20 cellular contexts compared by ENCODE assay signal in the genomic region with DNA sequence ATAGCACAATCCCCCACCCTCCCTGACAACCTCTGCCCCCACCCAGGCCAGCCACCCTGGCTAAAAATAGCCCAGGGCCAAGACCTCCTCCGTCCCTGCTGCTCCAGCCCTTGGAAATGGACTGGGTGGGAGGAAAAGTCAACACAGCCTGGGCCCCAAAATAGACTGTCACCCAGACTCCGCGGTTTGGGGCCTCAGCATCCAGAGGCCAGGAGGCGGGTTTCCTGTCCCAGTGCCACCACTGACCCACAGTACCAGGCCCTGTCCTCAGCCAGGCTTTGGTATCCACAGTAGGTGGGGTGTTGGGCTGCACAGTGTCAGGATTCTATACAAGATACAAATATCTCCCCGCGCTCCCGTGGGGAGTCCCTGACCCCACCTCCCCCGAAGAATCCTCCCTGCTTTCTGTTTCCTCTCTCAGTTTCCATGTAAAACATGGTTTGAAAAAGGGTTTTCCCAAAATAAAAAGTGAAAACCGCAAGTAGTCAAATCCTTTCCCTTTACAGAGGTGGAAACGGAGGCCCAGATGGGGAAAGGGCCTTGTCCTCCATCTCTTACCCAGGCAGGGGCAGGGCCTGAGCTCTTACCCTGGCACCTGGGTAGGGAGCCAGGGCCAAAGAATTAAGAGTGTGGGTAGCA. TPM values are rescaled to one million over a fixed set of nuclear protein-coding genes. Genes with fewer than 3 reads are reported as not detected.
DNase-seq lines count a peak whose midpoint lies in the region; ATAC-seq and TF ChIP-seq lines count a peak whose summit lies in the region.
"Had no signal": no experiment of that assay in that cellular context is flagged by ENCODE, and none has a peak within 500 bp of the region (broad histone marks: within the 10 kb centered on the region; RNA-seq: fewer than 3 reads in every experiment).

No MANE protein-coding gene starts in this region.

- peak overlapping the region in 8 of 11 experiments; percentile 9 to 56 (median 38); a peak in 7 of 22 replicates for H3K9ac ChIP-seq in BLaER1 treated with 17β-estradiol and CSF1 and Interleukin-3, amounts not matched to agents 10 nM and 100 nM

- H3K36me3 Mint-ChIP-seq in osteocyte (ENCODE audit: unreplicated experiment), result peaks cover 5% of the 10 kb centered on the region

- peak overlapping the region; percentile 37 to 70 (median 53) for H3K4me2 ChIP-seq in BLaER1 treated with 17β-estradiol and CSF1 and Interleukin-3, amounts not matched to agents 10 nM and 100 nM

- no peaks in the 10 kb centered on the region for H3K9me3 Mint-ChIP-seq in osteocyte (ENCODE audit: unreplicated experiment)
- H3K9me3 Mint-ChIP-seq: CD8-positive, alpha-beta memory T cell had no signal

- no peak overlapping the region for H3K4me3 Mint-ChIP-seq in osteocyte (ENCODE audit: unreplicated experiment)
- H3K4me3 Mint-ChIP-seq: CD8-positive, alpha-beta memory T cell had no signal

- H4K20me1 ChIP-seq in BLaER1 treated with 17β-estradiol and CSF1 and Interleukin-3, amounts not matched to agents 10 nM and 100 nM, result peaks cover 8 to 64% (median 26%) of the 10 kb centered on the region in 11 experiments; a peak in 17 of 22 replicates

- H3K27ac Mint-ChIP-seq in osteocyte (ENCODE audit: unreplicated experiment), result peak overlapping the region; percentile 64
- H3K27ac Mint-ChIP-seq: progenitor cell of endocrine pancreas had no signal

- H3K36me3 ChIP-seq in BLaER1 treated with 17β-estradiol and CSF1 and Interleukin-3, amounts not matched to agents 10 nM and 100 nM, result peaks cover 24 to 53% (median 39%) of the 10 kb centered on the region in 11 experiments
- H3K36me3 ChIP-seq: brain microvascular endothelial cell had no signal

- H3K27me3 Mint-ChIP-seq in osteocyte (ENCODE audit: unreplicated experiment), result no peaks in the 10 kb centered on the region
- H3K27me3 Mint-ChIP-seq: CD8-positive, alpha-beta memory T cell; progenitor cell of endocrine pancreas had no signal

- peak; percentile 40 for DNase-seq in MV-4-11 (lab: John Stamatoyannopoulos, UW)
- DNase-seq in dorsolateral prefrontal cortex, result no peak
- no peak for DNase-seq in osteocyte (ENCODE audit: extremely low spot score, unreplicated experiment)
- DNase-seq in SHP77 treated with DMSO at 0.1 percent for 48 hours (lab: John Stamatoyannopoulos, UW), result no peak
- DNase-seq in iPS-NIHi11 (ENCODE audit: low spot score), result no peak
- DNase-seq: activated CD4-positive, alpha-beta T cell treated with anti-CD3 and anti-CD28 coated beads for 4 hours; activated CD8-positive, alpha-beta memory T cell treated with anti-CD3 and anti-CD28 coated beads, Interleukin-2, amount 50 U/mL, for 4 hours; activated naive CD4-positive, alpha-beta T cell; CD8-positive, alpha-beta memory T cell; effector CD8-positive, alpha-beta T cell; left colon; NCI-H146; NCI-H2227 treated with DMSO at 0.1 percent for 48 hours; SIG-M5; stimulated activated naive CD4-positive, alpha-beta T cell had no signal

- no peaks in the 10 kb centered on the region for H3K9me3 ChIP-seq in BLaER1 treated with 17β-estradiol and CSF1 and Interleukin-3, amounts not matched to agents 10 nM and 100 nM (replicated peaks in 1 of 11)

- peak overlapping the region in 5 of 11 experiments; percentile 11 to 50 (median 43); a peak in 5 of 22 replicates for H3K27ac ChIP-seq in BLaER1 treated with 17β-estradiol and CSF1 and Interleukin-3, amounts not matched to agents 10 nM and 100 nM
- H3K27ac ChIP-seq in dorsolateral prefrontal cortex, result peak overlapping the region; percentile 65 to 100 (median 98)
- H3K27ac ChIP-seq: brain microvascular endothelial cell had no signal

- peaks cover 35 to 60% (median 49%) of the 10 kb centered on the region in 10 experiments for H3K4me1 ChIP-seq in BLaER1 treated with 17β-estradiol and CSF1 and Interleukin-3, amounts not matched to agents 10 nM and 100 nM

- H3K4me1 Mint-ChIP-seq in osteocyte (ENCODE audit: unreplicated experiment), result peaks cover 30% of the 10 kb centered on the region
- H3K4me1 Mint-ChIP-seq: CD8-positive, alpha-beta memory T cell had no signal

- ATAC-seq in HG03159 (IDR thresholded peaks at IDR 0.05; ENCODE audit: unreplicated experiment) (no peak), HG03135 (IDR thresholded peaks at IDR 0.05; ENCODE audit: unreplicated experiment) (no peak)
- ATAC-seq: left colon had no signal

- no peak overlapping the region for H3K4me3 ChIP-seq in BLaER1 treated with 17β-estradiol and CSF1 and Interleukin-3, amounts not matched to agents 10 nM and 100 nM
- peak overlapping the region in 6 of 59 donors; percentile 5 to 40 (median 12) for H3K4me3 ChIP-seq in dorsolateral prefrontal cortex

- no peaks in the 10 kb centered on the region for H3K27me3 ChIP-seq in BLaER1 treated with 17β-estradiol and CSF1 and Interleukin-3, amounts not matched to agents 10 nM and 100 nM
- H3K27me3 ChIP-seq in dorsolateral prefrontal cortex, result no peaks in the 10 kb centered on the region
- H3K27me3 ChIP-seq: brain microvascular endothelial cell had no signal

- TF ChIP-seq CTCF in dorsolateral prefrontal cortex (IDR thresholded peaks at IDR 0.05 in 54 of 56, conservative IDR thresholded peaks at IDR 0.05 in 2 of 56; ENCODE audit: low read depth in 1 of 56, partially characterized antibody in 56 of 56) (no peak), osteocyte (IDR thresholded peaks at IDR 0.05) (no peak)

- intact Hi-C loops in dorsolateral prefrontal cortex (cut with DNase I), result no loop called here

RNA-seq across cellular contexts. Expression of gene CPNE2, which starts 20.1 kb away (rescaled TPM):
- total RNA-seq in dorsolateral prefrontal cortex, result 100 to 1,000 TPM in 2 of 120 experiments, 10 to 100 TPM in 118; 18.1 to 151 (median 44.9) TPM
- total RNA-seq in osteocyte, result 33.7 and 33.9 TPM in 2 replicates
